1 cellular context compared by ENCODE assay signal in the genomic region with DNA sequence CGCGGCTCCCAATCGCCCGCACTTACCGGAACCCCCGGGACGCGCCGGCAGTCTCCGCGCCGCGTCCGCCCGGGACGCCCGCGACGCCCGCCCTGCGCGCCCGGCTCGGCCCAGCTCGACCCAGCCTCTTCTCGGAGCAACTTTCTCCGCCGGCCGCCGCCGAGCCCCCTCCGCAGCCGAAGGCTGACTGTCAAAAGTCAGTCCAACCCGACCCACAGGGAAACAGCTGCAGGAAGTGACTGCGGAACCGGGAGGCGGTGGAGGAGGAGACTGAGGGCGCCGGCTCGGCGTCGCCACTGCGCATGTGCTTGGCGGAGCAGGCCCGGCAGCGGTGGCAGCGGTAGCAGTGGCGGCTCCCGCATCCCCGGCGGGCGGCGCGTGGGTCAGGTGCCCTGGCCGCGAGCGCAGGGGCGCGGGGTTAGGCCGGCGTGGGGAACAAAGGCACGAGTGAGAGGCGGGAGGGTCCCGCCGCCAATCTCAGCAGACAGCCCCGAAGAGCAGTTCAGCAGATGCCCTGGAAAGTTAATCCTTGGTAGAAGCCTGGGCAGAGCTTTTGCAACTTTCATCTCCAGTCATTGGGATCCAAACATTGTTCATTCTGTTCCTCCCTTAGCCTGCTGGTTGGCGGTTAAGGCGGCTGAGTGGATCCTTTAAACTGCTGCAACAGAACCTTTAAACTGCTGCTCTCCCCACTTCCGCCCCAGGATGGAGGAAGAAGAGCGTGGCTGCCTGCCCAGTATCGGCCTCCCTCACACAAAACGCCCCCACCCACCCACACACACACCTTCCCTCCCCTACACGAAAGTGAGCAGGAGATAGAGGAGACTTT.
TF ChIP-seq lines count a peak whose summit lies in the region.

Gene ZMAT3, minus strand, starts transcription at position 241 of the 829 bp plus-strand sequence. CDS start 4,057 bp downstream, outside the sequence.

TF ChIP-seq in GM12878, 131 proteins besides CTCF, POLR2A, EP300 and RAD21 (continued from another document and continues in another):
- TF ChIP-seq IKZF2 (IDR thresholded peaks at IDR 0.05) (no peak), HDGF (IDR thresholded peaks at IDR 0.05) (no peak), ZNF217 (IDR thresholded peaks at IDR 0.05) (peak; percentile 71; the same call in 1 of the 2 replicates), RELA (IDR thresholded peaks at IDR 0.05; ENCODE audit: borderline replicate concordance, partially characterized antibody) (no peak), POU2F2 (IDR thresholded peaks at IDR 0.05; ENCODE audit: borderline replicate concordance, low read depth, low read length) (0 out of 3 replicates have a peak, but pooled peaks have one; percentile 13), RCOR1 (conservative IDR thresholded peaks at IDR 0.05; ENCODE audit: low read depth, low read length) (no peak), ZBTB40 (IDR thresholded peaks at IDR 0.05; ENCODE audit: borderline replicate concordance) (no peak), ZNF274 (IDR thresholded peaks at IDR 0.05; ENCODE audit: insufficient read depth, insufficient read length) (no peak), TBL1XR1 (IDR thresholded peaks at IDR 0.05; ENCODE audit: low read depth, low read length) (no peak), BMI1 (IDR thresholded peaks at IDR 0.05; ENCODE audit: borderline replicate concordance) (no peak), SUZ12 (IDR thresholded peaks at IDR 0.05; ENCODE audit: unreplicated experiment) (no peak), ASH2L (IDR thresholded peaks at IDR 0.05; ENCODE audit: borderline replicate concordance, low read depth) (peak; percentile 95; the same call in 1 of the 2 replicates), ZBED1 (IDR thresholded peaks at IDR 0.05; ENCODE audit: borderline replicate concordance) (no peak), TAF1 (IDR thresholded peaks at IDR 0.05; ENCODE audit: borderline replicate concordance, low read depth, low read length) (peak; percentile 68; the same call in 1 of the 2 replicates), RBBP5 (conservative IDR thresholded peaks at IDR 0.05) (no peak), MTA3 (IDR thresholded peaks at IDR 0.05; ENCODE audit: borderline replicate concordance, low read length) (no peak), MTA2 (IDR thresholded peaks at IDR 0.05; ENCODE audit: low read depth) (no peak), SPI1 (IDR thresholded peaks at IDR 0.05; ENCODE audit: borderline replicate concordance, insufficient read depth, low read depth, low read length) (peak; percentile 61), KAT2A (conservative IDR thresholded peaks at IDR 0.05; ENCODE audit: control insufficient read depth, low read depth, low read length) (no peak), ATF3 (IDR thresholded peaks at IDR 0.05; ENCODE audit: borderline replicate concordance, extremely low read depth, low read depth, low read length) (no peak), FOXM1 (IDR thresholded peaks at IDR 0.05; ENCODE audit: low read depth, low read length) (no peak), IRF5 (IDR thresholded peaks at IDR 0.05; ENCODE audit: borderline replicate concordance) (no peak), E2F8 (IDR thresholded peaks at IDR 0.05; ENCODE audit: low read depth, partially characterized antibody) (no peak), MAX (IDR thresholded peaks at IDR 0.05; ENCODE audit: low read depth, low read length) (peak; percentile 2; the same call in 1 of the 2 replicates), TCF3 (IDR thresholded peaks at IDR 0.05; ENCODE audit: borderline replicate concordance, insufficient read depth, low read depth, low read length) (peak; percentile 69; the same call in 1 of the 2 replicates), E2F4 (IDR thresholded peaks at IDR 0.05; ENCODE audit: low read depth, low read length) (no peak)
- TF ChIP-seq, protein P1, sequence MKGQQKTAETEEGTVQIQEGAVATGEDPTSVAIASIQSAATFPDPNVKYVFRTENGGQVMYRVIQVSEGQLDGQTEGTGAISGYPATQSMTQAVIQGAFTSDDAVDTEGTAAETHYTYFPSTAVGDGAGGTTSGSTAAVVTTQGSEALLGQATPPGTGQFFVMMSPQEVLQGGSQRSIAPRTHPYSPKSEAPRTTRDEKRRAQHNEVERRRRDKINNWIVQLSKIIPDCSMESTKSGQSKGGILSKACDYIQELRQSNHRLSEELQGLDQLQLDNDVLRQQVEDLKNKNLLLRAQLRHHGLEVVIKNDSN (IDR thresholded peaks at IDR 0.05; ENCODE audit: borderline replicate concordance, extremely low read length, insufficient read depth, low read depth, low read length), result peak; percentile 17
- TF ChIP-seq, protein P2, sequence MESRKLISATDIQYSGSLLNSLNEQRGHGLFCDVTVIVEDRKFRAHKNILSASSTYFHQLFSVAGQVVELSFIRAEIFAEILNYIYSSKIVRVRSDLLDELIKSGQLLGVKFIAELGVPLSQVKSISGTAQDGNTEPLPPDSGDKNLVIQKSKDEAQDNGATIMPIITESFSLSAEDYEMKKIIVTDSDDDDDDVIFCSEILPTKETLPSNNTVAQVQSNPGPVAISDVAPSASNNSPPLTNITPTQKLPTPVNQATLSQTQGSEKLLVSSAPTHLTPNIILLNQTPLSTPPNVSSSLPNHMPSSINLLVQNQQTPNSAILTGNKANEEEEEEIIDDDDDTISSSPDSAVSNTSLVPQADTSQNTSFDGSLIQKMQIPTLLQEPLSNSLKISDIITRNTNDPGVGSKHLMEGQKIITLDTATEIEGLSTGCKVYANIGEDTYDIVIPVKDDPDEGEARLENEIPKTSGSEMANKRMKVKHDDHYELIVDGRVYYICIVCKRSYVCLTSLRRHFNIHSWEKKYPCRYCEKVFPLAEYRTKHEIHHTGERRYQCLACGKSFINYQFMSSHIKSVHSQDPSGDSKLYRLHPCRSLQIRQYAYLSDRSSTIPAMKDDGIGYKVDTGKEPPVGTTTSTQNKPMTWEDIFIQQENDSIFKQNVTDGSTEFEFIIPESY (IDR thresholded peaks at IDR 0.05), result no peak
- TF ChIP-seq, protein P3, sequence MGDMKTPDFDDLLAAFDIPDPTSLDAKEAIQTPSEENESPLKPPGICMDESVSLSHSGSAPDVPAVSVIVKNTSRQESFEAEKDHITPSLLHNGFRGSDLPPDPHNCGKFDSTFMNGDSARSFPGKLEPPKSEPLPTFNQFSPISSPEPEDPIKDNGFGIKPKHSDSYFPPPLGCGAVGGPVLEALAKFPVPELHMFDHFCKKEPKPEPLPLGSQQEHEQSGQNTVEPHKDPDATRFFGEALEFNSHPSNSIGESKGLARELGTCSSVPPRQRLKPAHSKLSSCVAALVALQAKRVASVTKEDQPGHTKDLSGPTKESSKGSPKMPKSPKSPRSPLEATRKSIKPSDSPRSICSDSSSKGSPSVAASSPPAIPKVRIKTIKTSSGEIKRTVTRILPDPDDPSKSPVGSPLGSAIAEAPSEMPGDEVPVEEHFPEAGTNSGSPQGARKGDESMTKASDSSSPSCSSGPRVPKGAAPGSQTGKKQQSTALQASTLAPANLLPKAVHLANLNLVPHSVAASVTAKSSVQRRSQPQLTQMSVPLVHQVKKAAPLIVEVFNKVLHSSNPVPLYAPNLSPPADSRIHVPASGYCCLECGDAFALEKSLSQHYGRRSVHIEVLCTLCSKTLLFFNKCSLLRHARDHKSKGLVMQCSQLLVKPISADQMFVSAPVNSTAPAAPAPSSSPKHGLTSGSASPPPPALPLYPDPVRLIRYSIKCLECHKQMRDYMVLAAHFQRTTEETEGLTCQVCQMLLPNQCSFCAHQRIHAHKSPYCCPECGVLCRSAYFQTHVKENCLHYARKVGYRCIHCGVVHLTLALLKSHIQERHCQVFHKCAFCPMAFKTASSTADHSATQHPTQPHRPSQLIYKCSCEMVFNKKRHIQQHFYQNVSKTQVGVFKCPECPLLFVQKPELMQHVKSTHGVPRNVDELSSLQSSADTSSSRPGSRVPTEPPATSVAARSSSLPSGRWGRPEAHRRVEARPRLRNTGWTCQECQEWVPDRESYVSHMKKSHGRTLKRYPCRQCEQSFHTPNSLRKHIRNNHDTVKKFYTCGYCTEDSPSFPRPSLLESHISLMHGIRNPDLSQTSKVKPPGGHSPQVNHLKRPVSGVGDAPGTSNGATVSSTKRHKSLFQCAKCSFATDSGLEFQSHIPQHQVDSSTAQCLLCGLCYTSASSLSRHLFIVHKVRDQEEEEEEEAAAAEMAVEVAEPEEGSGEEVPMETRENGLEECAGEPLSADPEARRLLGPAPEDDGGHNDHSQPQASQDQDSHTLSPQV (IDR thresholded peaks at IDR 0.05), result 0 out of 2 replicates have a peak, but pooled peaks have one; percentile 60
- TF ChIP-seq, protein P4, sequence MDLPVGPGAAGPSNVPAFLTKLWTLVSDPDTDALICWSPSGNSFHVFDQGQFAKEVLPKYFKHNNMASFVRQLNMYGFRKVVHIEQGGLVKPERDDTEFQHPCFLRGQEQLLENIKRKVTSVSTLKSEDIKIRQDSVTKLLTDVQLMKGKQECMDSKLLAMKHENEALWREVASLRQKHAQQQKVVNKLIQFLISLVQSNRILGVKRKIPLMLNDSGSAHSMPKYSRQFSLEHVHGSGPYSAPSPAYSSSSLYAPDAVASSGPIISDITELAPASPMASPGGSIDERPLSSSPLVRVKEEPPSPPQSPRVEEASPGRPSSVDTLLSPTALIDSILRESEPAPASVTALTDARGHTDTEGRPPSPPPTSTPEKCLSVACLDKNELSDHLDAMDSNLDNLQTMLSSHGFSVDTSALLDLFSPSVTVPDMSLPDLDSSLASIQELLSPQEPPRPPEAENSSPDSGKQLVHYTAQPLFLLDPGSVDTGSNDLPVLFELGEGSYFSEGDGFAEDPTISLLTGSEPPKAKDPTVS (IDR thresholded peaks at IDR 0.05; ENCODE audit: low read depth, low read length), result no peak
